ENCODE assay signal across 20 cellular contexts in the genomic region with DNA sequence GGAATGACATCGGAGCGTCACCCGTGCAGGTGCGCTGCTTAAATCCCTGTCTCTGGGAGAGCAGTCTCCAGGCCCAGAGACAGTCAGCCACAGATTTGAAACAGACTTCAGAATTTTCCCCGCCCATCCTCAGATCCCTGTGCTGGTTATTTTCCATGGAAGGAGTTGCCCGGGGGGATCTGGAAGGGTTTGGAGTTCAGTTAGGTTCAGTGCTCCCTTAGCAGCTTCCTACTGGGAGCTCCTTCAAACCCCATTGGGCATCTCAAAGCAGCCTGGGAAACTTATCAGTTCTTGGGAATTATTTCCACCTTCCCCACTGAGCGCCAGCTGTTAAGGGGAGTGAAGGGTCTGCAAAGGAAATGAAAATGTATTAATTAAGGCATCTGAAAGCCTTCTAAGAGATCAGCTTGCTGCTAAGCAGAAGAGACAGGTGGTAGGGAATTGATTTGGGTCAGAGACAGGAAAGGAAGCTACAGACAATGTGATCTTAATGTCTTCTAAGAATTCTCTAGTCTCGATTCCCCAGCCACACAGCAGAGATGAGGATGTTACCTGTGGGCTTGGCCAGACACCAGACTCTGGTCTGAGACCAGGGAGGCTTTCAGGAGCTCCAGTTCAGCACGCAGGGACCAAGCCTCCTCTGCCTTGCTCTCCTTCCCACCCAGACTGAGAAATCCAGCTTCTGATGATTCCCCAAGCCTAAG.
DNase-seq lines count a peak whose midpoint lies in the region; ATAC-seq, FAIRE-seq and TF ChIP-seq lines count a peak whose summit lies in the region.
"Had no signal": no experiment of that assay in that cellular context is flagged by ENCODE, and none has a peak within 500 bp of the region (broad histone marks: within the 10 kb centered on the region; RNA-seq: fewer than 3 reads in every experiment).

No MANE protein-coding gene starts in this region.

- DNase-seq in GM12892 (ENCODE audit: insufficient read length) (no peak), NCI-H2227 treated with DMSO at 0.1 percent for 48 hours (lab: John Stamatoyannopoulos, UW) (peak; percentile 8), immature natural killer cell (no peak), NCI-H748 treated with DMSO at 0.1 percent for 48 hours (lab: John Stamatoyannopoulos, UW) (no peak), anterior cingulate cortex (lab: John Stamatoyannopoulos, UW) (no peak)
- DNase-seq in activated CD8-positive, alpha-beta memory T cell treated with anti-CD3 and anti-CD28 coated beads for 24 hours, result no peak
- DNase-seq: activated CD8-positive, alpha-beta T cell treated with anti-CD3 and anti-CD28 coated beads, Interleukin-2, amount 10 ng/mL, durations not matched to agents 7 days and 5 days; activated gamma-delta T cell treated with Interleukin-2 at 50 U/mL for 16 hours; activated T-cell treated with anti-CD3 and anti-CD28 coated beads, Interleukin-2, amount 50 U/mL, for 1 hour; brain microvascular endothelial cell; effector memory CD4-positive, alpha-beta T cell; foreskin fibroblast; left ventricle myocardium inferior; MG63; NCI-H146; ovary had no signal

- peak; percentile 73 for FAIRE-seq in GM12892 (lab: Jason Lieb, UNC)
- FAIRE-seq: K562 had no signal

- H3K4me3 Mint-ChIP-seq in immature natural killer cell, result peak overlapping the region in 3 of 5 donors; percentile 45 to 51 (median 46)
- H3K4me3 Mint-ChIP-seq: activated CD8-positive, alpha-beta T cell treated with anti-CD3 and anti-CD28 coated beads, Interleukin-2, amount 10 ng/mL, durations not matched to agents 7 days and 5 days; natural killer cell treated with Interleukin-12 subunit alpha and Interleukin-12 subunit beta and Interleukin-15 and Interleukin-18, amount 100 ng/mL, for 72 hours; T-helper 1 cell treated with Interleukin-12 subunit alpha and Interleukin-12 subunit beta and Interleukin-4 antibody, amounts not matched to agents 30 μg/mL and 1 μg/mL, for 36 hours had no signal

- no peak for TF ChIP-seq POLR2A in GM12892 (IDR thresholded peaks at IDR 0.05; ENCODE audit: low read depth, low read length)

- peak overlapping the region in 4 of 6 donors; percentile 47 to 80 (median 53) for H3K27ac Mint-ChIP-seq in immature natural killer cell
- H3K27ac Mint-ChIP-seq: activated CD8-positive, alpha-beta T cell treated with anti-CD3 and anti-CD28 coated beads, Interleukin-2, amount 10 ng/mL, durations not matched to agents 7 days and 5 days; T-helper 1 cell treated with Interleukin-12 subunit alpha and Interleukin-12 subunit beta and Interleukin-4 antibody, amounts not matched to agents 30 μg/mL and 1 μg/mL, for 36 hours had no signal

- ATAC-seq in GM21786 (IDR thresholded peaks at IDR 0.05; ENCODE audit: unreplicated experiment), result peak; percentile 32
- ATAC-seq: activated CD8-positive, alpha-beta T cell treated with anti-CD3 and anti-CD28 coated beads, Interleukin-2, amount 10 ng/mL, durations not matched to agents 7 days and 5 days; K562 had no signal

- H3K9me3 Mint-ChIP-seq in immature natural killer cell, result no peaks in the 10 kb centered on the region
- H3K9me3 Mint-ChIP-seq: natural killer cell treated with Interleukin-12 subunit alpha and Interleukin-12 subunit beta and Interleukin-15 and Interleukin-18, amount 100 ng/mL, for 72 hours; T-helper 1 cell treated with Interleukin-12 subunit alpha and Interleukin-12 subunit beta and Interleukin-4 antibody, amounts not matched to agents 30 μg/mL and 1 μg/mL, for 36 hours had no signal

- peaks cover 2 to 7% (median 3%) of the 10 kb centered on the region in 3 donors for H3K27me3 Mint-ChIP-seq in immature natural killer cell (ENCODE audit: low read depth in 3 of 3)

- peaks cover 0 to 16% (median 10%) of the 10 kb centered on the region in 3 donors for H3K36me3 Mint-ChIP-seq in immature natural killer cell
- H3K36me3 Mint-ChIP-seq: natural killer cell treated with Interleukin-12 subunit alpha and Interleukin-12 subunit beta and Interleukin-15 and Interleukin-18, amount 100 ng/mL, for 72 hours had no signal

- peaks cover 38 to 62% of the 10 kb centered on the region in 2 donors for H3K4me1 Mint-ChIP-seq in immature natural killer cell
